In the genomic region with DNA sequence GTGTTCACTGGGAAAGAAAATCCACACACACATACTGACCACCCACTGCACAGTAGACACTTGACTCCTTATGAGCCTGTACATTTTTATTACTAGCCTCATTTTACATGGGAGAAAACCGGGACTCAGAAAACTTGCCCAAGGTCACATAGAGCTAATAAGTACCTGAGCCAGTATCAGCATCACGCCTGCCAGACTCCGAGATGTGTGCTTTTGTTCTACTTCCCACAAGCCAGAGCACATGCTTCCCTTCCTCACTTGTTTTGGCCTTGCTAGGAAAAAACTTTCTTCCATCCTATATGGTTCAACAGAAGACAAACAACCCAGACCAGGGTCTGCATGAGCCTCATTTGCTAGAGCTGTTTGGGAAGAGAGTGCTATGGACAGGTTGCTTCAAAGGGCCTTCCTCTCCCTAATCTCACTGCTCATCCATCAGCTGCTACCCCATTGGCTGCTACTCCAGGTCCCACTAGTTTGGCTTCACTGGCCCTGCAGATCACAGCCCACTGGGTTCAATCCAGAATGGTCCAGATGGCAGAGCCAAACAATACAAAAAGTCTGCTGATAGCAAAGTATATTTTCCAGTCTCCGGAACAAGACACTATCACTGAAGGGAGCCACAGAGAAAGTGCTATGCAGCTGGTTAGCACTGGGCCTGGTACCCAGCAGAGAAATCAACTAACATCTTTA, we compare ENCODE assay signal across 25 cellular contexts.
DNase-seq lines count a peak whose midpoint lies in the region; TF ChIP-seq lines count a peak whose summit lies in the region.
"Had no signal": no experiment of that assay in that cellular context is flagged by ENCODE, and none has a peak within 500 bp of the region (broad histone marks: within the 10 kb centered on the region; RNA-seq: fewer than 3 reads in every experiment).

No MANE protein-coding gene starts in this region.

- no peaks in the 10 kb centered on the region for H3K9me2 ChIP-seq in MM.1S (replicated peaks; ENCODE audit: insufficient read depth, low read length)

- no peaks in the 10 kb centered on the region for H3F3A ChIP-seq in MM.1S (ENCODE audit: insufficient read depth, low read length)

- H3K9me3 Mint-ChIP-seq in activated naive CD4-positive, alpha-beta T cell treated with anti-CD3 and anti-CD28 coated beads, Interleukin-2, amount 50 U/mL, for 24 hours, result no peaks in the 10 kb centered on the region
- H3K9me3 Mint-ChIP-seq in CD8-positive, alpha-beta memory T cell, result no peaks in the 10 kb centered on the region
- H3K9me3 Mint-ChIP-seq: activated naive CD4-positive, alpha-beta T cell treated with anti-CD3 and anti-CD28 coated beads for 36 hours; naive thymus-derived CD8-positive, alpha-beta T cell; stimulated activated memory B cell treated with anti-CD40 and anti-IgM and Interleukin-4, amounts not matched to agents 10 μg/mL and 1 μg/mL and 100 μg/mL, for 72 hours had no signal

- POLR2A ChIA-PET in CD8-positive, alpha-beta memory T cell (lab: Charles Lee), result no interaction called here

- peaks cover 6% of the 10 kb centered on the region for H3K36me3 ChIP-seq in CD8-positive, alpha-beta memory T cell (ENCODE audit: insufficient read depth, low read length)
- H3K36me3 ChIP-seq in MM.1S (replicated peaks; ENCODE audit: insufficient read depth, low read length), result no peaks in the 10 kb centered on the region
- H3K36me3 ChIP-seq: thyroid gland had no signal

- peaks cover 63% of the 10 kb centered on the region for H3K4me1 Mint-ChIP-seq in activated naive CD4-positive, alpha-beta T cell treated with anti-CD3 and anti-CD28 coated beads, Interleukin-2, amount 50 U/mL, for 24 hours
- H3K4me1 Mint-ChIP-seq in CD8-positive, alpha-beta memory T cell, result peaks cover 62 to 83% (median 66%) of the 10 kb centered on the region in 3 donors

- H3K79me2 ChIP-seq in MM.1S (ENCODE audit: low read length), result no peaks in the 10 kb centered on the region

- H3K27me3 Mint-ChIP-seq in activated naive CD4-positive, alpha-beta T cell treated with anti-CD3 and anti-CD28 coated beads, Interleukin-2, amount 50 U/mL, for 24 hours, result no peaks in the 10 kb centered on the region
- no peaks in the 10 kb centered on the region for H3K27me3 Mint-ChIP-seq in CD8-positive, alpha-beta memory T cell
- H3K27me3 Mint-ChIP-seq: naive thymus-derived CD8-positive, alpha-beta T cell; stimulated activated memory B cell treated with anti-CD40 and anti-IgM and Interleukin-4, amounts not matched to agents 10 μg/mL and 1 μg/mL and 100 μg/mL, for 72 hours had no signal

- H3K27ac ChIP-seq in CD8-positive, alpha-beta memory T cell (ENCODE audit: low read depth, low read length), result no peak overlapping the region
- H3K27ac ChIP-seq in MM.1S (ENCODE audit: low read length), result no peak overlapping the region
- H3K27ac ChIP-seq: epithelial cell of prostate, HL-60, spleen, thyroid gland had no signal

- H3K4me3 ChIP-seq in CD8-positive, alpha-beta memory T cell (ENCODE audit: low read length), result no peak overlapping the region
- no peak overlapping the region for H3K4me3 ChIP-seq in MM.1S (ENCODE audit: low read length)
- H3K4me3 ChIP-seq: spleen, thyroid gland had no signal

- H3K9me3 ChIP-seq in CD8-positive, alpha-beta memory T cell (ENCODE audit: low read length), result no peaks in the 10 kb centered on the region
- no peaks in the 10 kb centered on the region for H3K9me3 ChIP-seq in MM.1S (replicated peaks; ENCODE audit: insufficient read depth, low read length)
- H3K9me3 ChIP-seq: spleen, thyroid gland had no signal

- peak overlapping the region; percentile 3 for H3K27ac Mint-ChIP-seq in activated naive CD4-positive, alpha-beta T cell treated with anti-CD3 and anti-CD28 coated beads, Interleukin-2, amount 50 U/mL, for 24 hours
- H3K27ac Mint-ChIP-seq in CD8-positive, alpha-beta memory T cell, result peak overlapping the region in 6 of 8 donors; percentile 10 to 64 (median 34)
- H3K27ac Mint-ChIP-seq: activated CD8-positive, alpha-beta T cell treated with anti-CD3 and anti-CD28 coated beads, Interleukin-2, amount 10 ng/mL, durations not matched to agents 7 days and 5 days; activated naive CD4-positive, alpha-beta T cell treated with anti-CD3 and anti-CD28 coated beads for 36 hours; stimulated activated memory B cell treated with anti-CD40 and anti-IgM and Interleukin-4, amounts not matched to agents 10 μg/mL and 1 μg/mL and 100 μg/mL, for 72 hours had no signal

- no peak overlapping the region for H2AFZ ChIP-seq in MM.1S (ENCODE audit: low read length)

- DNase-seq in activated naive CD4-positive, alpha-beta T cell (lab: John Stamatoyannopoulos, UW), result no peak
- no peak for DNase-seq in CD8-positive, alpha-beta memory T cell
- DNase-seq in cerebellar cortex (ENCODE audit: low spot score) (peak; percentile 86), pons (ENCODE audit: low spot score) (peak; percentile 76), MM.1S (no peak), GM20000 (ENCODE audit: low spot score) (no peak)
- DNase-seq in stimulated activated CD4-positive, alpha-beta T cell treated with anti-CD3 and anti-CD28 coated beads, Interleukin-1b, Interleukin-23, amount 100 ng/mL, for 48 hours, result no peak
- DNase-seq: ACHN; activated CD4-positive, CD25-positive, alpha-beta regulatory T cell treated with anti-CD3 and anti-CD28 coated beads, Interleukin-2, amount 50 U/mL, for 72 hours; activated CD8-positive, alpha-beta T cell treated with anti-CD3 and anti-CD28 coated beads, Interleukin-2, amount 10 ng/mL, durations not matched to agents 7 days and 5 days; activated naive CD4-positive, alpha-beta T cell treated with anti-CD3 and anti-CD28 coated beads for 36 hours; central memory CD4-positive, alpha-beta T cell; left colon; midbrain; naive thymus-derived CD8-positive, alpha-beta T cell; NCI-H1092 treated with DMSO at 0.1 percent for 48 hours; NCI-H2029 treated with DMSO at 0.1 percent for 48 hours; SHP77 treated with DMSO at 0.1 percent for 48 hours; spleen; stimulated activated CD4-positive, alpha-beta T cell treated with anti-CD3 and anti-CD28 coated beads, Interleukin-4, amount 100 ng/mL, for 1 hour; thyroid gland had no signal

- H3K4me3 Mint-ChIP-seq in activated naive CD4-positive, alpha-beta T cell treated with anti-CD3 and anti-CD28 coated beads, Interleukin-2, amount 50 U/mL, for 24 hours, result no peak overlapping the region
- no peak overlapping the region for H3K4me3 Mint-ChIP-seq in CD8-positive, alpha-beta memory T cell
- H3K4me3 Mint-ChIP-seq: activated CD8-positive, alpha-beta T cell treated with anti-CD3 and anti-CD28 coated beads, Interleukin-2, amount 10 ng/mL, durations not matched to agents 7 days and 5 days; activated naive CD4-positive, alpha-beta T cell treated with anti-CD3 and anti-CD28 coated beads for 36 hours; naive thymus-derived CD8-positive, alpha-beta T cell; stimulated activated memory B cell treated with anti-CD40 and anti-IgM and Interleukin-4, amounts not matched to agents 10 μg/mL and 1 μg/mL and 100 μg/mL, for 72 hours had no signal

- TF ChIP-seq CTCF in MM.1S (IDR thresholded peaks at IDR 0.05; ENCODE audit: low read length), result no peak
- no peak for TF ChIP-seq CTCF in GM20000 (IDR thresholded peaks at IDR 0.05; ENCODE audit: extremely low read depth, missing control alignments)

- no peaks in the 10 kb centered on the region for H4K20me1 ChIP-seq in MM.1S (ENCODE audit: insufficient read depth, low read length)

- H3K36me3 Mint-ChIP-seq in activated naive CD4-positive, alpha-beta T cell treated with anti-CD3 and anti-CD28 coated beads, Interleukin-2, amount 50 U/mL, for 24 hours, result peaks cover 11% of the 10 kb centered on the region
- peaks cover 0 to 31% (median 5%) of the 10 kb centered on the region in 3 donors for H3K36me3 Mint-ChIP-seq in CD8-positive, alpha-beta memory T cell

- no peak overlapping the region for H3K9ac ChIP-seq in MM.1S (ENCODE audit: low read length)

- H3K27me3 ChIP-seq in CD8-positive, alpha-beta memory T cell (ENCODE audit: insufficient read depth, low read length, poor library complexity, severe bottlenecking), result no peaks in the 10 kb centered on the region
- no peaks in the 10 kb centered on the region for H3K27me3 ChIP-seq in MM.1S (replicated peaks; ENCODE audit: insufficient read depth, low read length)
- H3K27me3 ChIP-seq: spleen, thyroid gland had no signal

- no peaks in the 10 kb centered on the region for H3K4me1 ChIP-seq in CD8-positive, alpha-beta memory T cell (ENCODE audit: insufficient read depth, low read length)
- no peaks in the 10 kb centered on the region for H3K4me1 ChIP-seq in MM.1S (ENCODE audit: low read length)

- H3K4me2 ChIP-seq in MM.1S (ENCODE audit: low read depth, low read length), result no peak overlapping the region

- CTCF ChIA-PET in CD8-positive, alpha-beta memory T cell (lab: Charles Lee), result interaction anchor here (1.2 kb wide), 1 partner anchor 153 kb away, joined by 3 read pairs; no protein-coding TSS in a partner anchor

Comparison
In these comparisons a context has a peak if more than half of its experiments do, and no peak if none do; other contexts are left out.
1. DNase-seq: peak in cerebellar cortex (single experiment) and pons (single experiment); none in activated naive CD4-positive, alpha-beta T cell (0 of 4), CD8-positive, alpha-beta memory T cell (0 of 5), MM.1S (single experiment), GM20000 (single experiment) and stimulated activated CD4-positive, alpha-beta T cell treated with anti-CD3 and anti-CD28 coated beads, Interleukin-1b, Interleukin-23, amount 100 ng/mL, for 48 hours (single experiment).